In the genomic region with DNA sequence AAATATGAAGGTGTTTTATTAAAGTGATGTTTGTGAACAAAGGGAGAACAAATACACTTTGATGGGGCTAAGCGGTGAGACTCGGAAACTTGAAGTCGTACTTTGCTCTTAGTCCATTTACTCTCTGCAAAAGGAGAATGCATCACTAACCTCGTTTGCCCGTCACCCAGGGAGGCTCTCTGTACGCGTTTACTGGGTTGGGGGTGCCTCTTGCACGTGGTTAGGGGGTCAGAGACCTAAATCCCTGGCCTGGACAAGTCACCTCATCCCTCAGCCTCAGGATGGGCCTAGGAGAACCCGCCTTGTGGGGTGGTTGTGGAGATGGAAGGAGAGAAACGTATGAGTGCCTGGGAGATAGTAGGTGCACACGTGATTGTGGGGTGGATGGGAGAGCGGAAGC, we compare ENCODE assay signal across 8 cellular contexts. TPM values are rescaled to one million over a fixed set of nuclear protein-coding genes. Genes with fewer than 3 reads are reported as not detected.
DNase-seq lines count a peak whose midpoint lies in the region; ATAC-seq and TF ChIP-seq lines count a peak whose summit lies in the region.

No MANE protein-coding gene starts in this region.

- no peaks in the 10 kb centered on the region for H3K36me3 Mint-ChIP-seq in activated CD4-positive, alpha-beta memory T cell treated with anti-CD3 and anti-CD28 coated beads for 36 hours

- no peaks in the 10 kb centered on the region for H3K36me3 ChIP-seq in gastroesophageal sphincter

- peaks cover 34% of the 10 kb centered on the region for H3K4me1 Mint-ChIP-seq in activated CD4-positive, alpha-beta memory T cell treated with anti-CD3 and anti-CD28 coated beads for 36 hours (ENCODE audit: low read depth)

- CTCF ChIA-PET in activated CD4-positive, alpha-beta memory T cell treated with anti-CD3 and anti-CD28 coated beads for 36 hours (lab: Charles Lee) = interaction anchor here (0.9 to 4.0 kb wide), 12 partner anchors 17 to 832 kb away, joined by 3 to 25 read pairs (median 4); a partner anchor contains a TSS

- WGBS in gastroesophageal sphincter (ENCODE audit: low coverage in 1 of 2), 2 donors = 53 to 58% methylated on average over 6 to 12 of the region's 12 CpGs

- H3K27me3 ChIP-seq in gastroesophageal sphincter = no peaks in the 10 kb centered on the region

- peak overlapping the region in 3 of 4 donors; percentile 59 to 72 (median 66) for H3K27ac ChIP-seq in gastroesophageal sphincter

- peak overlapping the region in 1 of 2 donors; percentile 36 for H3K4me3 ChIP-seq in gastroesophageal sphincter

- intact Hi-C loops in activated CD4-positive, alpha-beta memory T cell treated with anti-CD3 and anti-CD28 coated beads for 36 hours (cut with micrococcal nuclease) = loop anchor here (1.0 to 5.0 kb wide), 4 partner anchors 80 to 346 kb away; a partner anchor contains a TSS

- H3K4me1 ChIP-seq in gastroesophageal sphincter = peaks cover 0 to 28% (median 6%) of the 10 kb centered on the region in 3 donors

- no peaks in the 10 kb centered on the region for H3K27me3 Mint-ChIP-seq in activated CD4-positive, alpha-beta memory T cell treated with anti-CD3 and anti-CD28 coated beads for 36 hours

- peak overlapping the region; percentile 90 for H3K27ac Mint-ChIP-seq in activated CD4-positive, alpha-beta memory T cell treated with anti-CD3 and anti-CD28 coated beads for 36 hours

- TF ChIP-seq POLR2A in gastroesophageal sphincter (IDR thresholded peaks at IDR 0.05) = no peak

- no peaks in the 10 kb centered on the region for H3K9me3 Mint-ChIP-seq in activated CD4-positive, alpha-beta memory T cell treated with anti-CD3 and anti-CD28 coated beads for 36 hours

- H3K4me3 Mint-ChIP-seq in activated CD4-positive, alpha-beta memory T cell treated with anti-CD3 and anti-CD28 coated beads for 36 hours = peak overlapping the region; percentile 84

- no peak for TF ChIP-seq CTCF in gastroesophageal sphincter (IDR thresholded peaks at IDR 0.05)

- DNase-seq in NCI-H82 (lab: John Stamatoyannopoulos, UW) = peak; percentile 28
- no peak for DNase-seq in NCI-H82 treated with DMSO at 0.1 percent for 48 hours (lab: John Stamatoyannopoulos, UW; ENCODE audit: unreplicated experiment)
- DNase-seq in activated CD4-positive, alpha-beta memory T cell treated with anti-CD3 and anti-CD28 coated beads for 36 hours = peak; percentile 21
- DNase-seq in stimulated activated naive CD8-positive, alpha-beta T cell treated with anti-CD3 and anti-CD28 coated beads, Interleukin-15, Interleukin-2, amounts not matched to agents 100 U/mL and 50 U/mL, for 24 hours = peak; percentile 19
- no peak for DNase-seq in COLO668 (lab: John Stamatoyannopoulos, UW; ENCODE audit: unreplicated experiment)
- no peak for DNase-seq in pons (ENCODE audit: low spot score)

- H3K9me3 ChIP-seq in gastroesophageal sphincter = no peaks in the 10 kb centered on the region

- ATAC-seq in gastroesophageal sphincter = no peak
- no peak for ATAC-seq in stimulated activated naive CD8-positive, alpha-beta T cell treated with anti-CD3 and anti-CD28 coated beads, Interleukin-15, Interleukin-2, amounts not matched to agents 100 U/mL and 50 U/mL, for 24 hours
- no peak for ATAC-seq in GM21529 (IDR thresholded peaks at IDR 0.05; ENCODE audit: unreplicated experiment)

- POLR2A ChIA-PET in activated CD4-positive, alpha-beta memory T cell treated with anti-CD3 and anti-CD28 coated beads for 36 hours (lab: Charles Lee) = interaction anchor here (0.8 to 2.0 kb wide), 5 partner anchors 10 to 421 kb away, joined by 3 to 8 read pairs (median 4); a partner anchor contains a TSS

- no peak for TF ChIP-seq EP300 in gastroesophageal sphincter (IDR thresholded peaks at IDR 0.05)

RNA-seq across cellular contexts. Expression of a gene that starts 0.8 kb away (rescaled TPM):
- 10 to 100 TPM; 27.9 to 32.1 TPM for total RNA-seq in activated CD4-positive, alpha-beta memory T cell treated with anti-CD3 and anti-CD28 coated beads for 36 hours
- total RNA-seq in gastroesophageal sphincter = 10 to 100 TPM; 16.3 to 27.6 (median 18.4) TPM

RNA-seq across cellular contexts. Expression of a gene that starts 40.1 kb away (rescaled TPM):
- total RNA-seq in activated CD4-positive, alpha-beta memory T cell treated with anti-CD3 and anti-CD28 coated beads for 36 hours = not detected
- not detected for total RNA-seq in gastroesophageal sphincter

Comparison
In these comparisons a context has a peak if more than half of its experiments do, and no peak if none do; other contexts are left out.
1. DNase-seq: peak in NCI-H82 (single experiment), activated CD4-positive, alpha-beta memory T cell treated with anti-CD3 and anti-CD28 coated beads for 36 hours (single experiment) and stimulated activated naive CD8-positive, alpha-beta T cell treated with anti-CD3 and anti-CD28 coated beads, Interleukin-15, Interleukin-2, amounts not matched to agents 100 U/mL and 50 U/mL, for 24 hours (single experiment); none in NCI-H82 treated with DMSO at 0.1 percent for 48 hours (single experiment), COLO668 (single experiment) and pons (single experiment).